In the genomic region with DNA sequence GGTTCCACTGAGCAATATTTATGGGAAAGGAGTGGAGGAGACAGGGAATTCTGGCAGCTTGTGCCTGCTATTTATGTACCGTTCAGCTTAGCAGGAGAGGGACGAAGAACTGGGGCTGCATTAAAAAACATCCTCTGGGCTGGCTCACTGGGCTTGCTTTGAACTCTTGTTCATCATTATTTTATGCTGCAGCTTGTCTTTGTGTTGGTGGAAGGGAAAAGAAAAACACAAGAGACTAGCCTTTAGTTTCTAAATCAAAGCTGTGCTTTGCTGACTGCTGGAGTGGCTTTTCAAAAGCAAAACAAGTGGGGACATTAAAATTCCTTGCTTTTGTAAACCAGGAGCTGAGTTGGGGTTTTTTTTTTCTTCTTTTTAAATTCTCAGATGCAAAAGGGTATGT, we compare ENCODE assay signal across 11 cellular contexts. TPM values are rescaled to one million over a fixed set of nuclear protein-coding genes. Genes with fewer than 3 reads are reported as not detected.
DNase-seq lines count a peak whose midpoint lies in the region; ATAC-seq and TF ChIP-seq lines count a peak whose summit lies in the region.
"Had no signal": no experiment of that assay in that cellular context is flagged by ENCODE, and none has a peak within 500 bp of the region (broad histone marks: within the 10 kb centered on the region; RNA-seq: fewer than 3 reads in every experiment).

No MANE protein-coding gene starts in this region.

- no peak overlapping the region for H4K5ac ChIP-seq in mesendoderm (ENCODE audit: low read length)

- H3K23ac ChIP-seq in mesendoderm (ENCODE audit: low read length), result no peak overlapping the region

- H3K79me1 ChIP-seq in mesendoderm (ENCODE audit: low read length), result no peaks in the 10 kb centered on the region

- H3K9me3 Mint-ChIP-seq in activated CD4-positive, alpha-beta memory T cell treated with anti-CD3 and anti-CD28 coated beads for 36 hours, result no peaks in the 10 kb centered on the region
- no peaks in the 10 kb centered on the region for H3K9me3 Mint-ChIP-seq in stimulated activated naive CD8-positive, alpha-beta T cell treated with anti-CD3 and anti-CD28 coated beads, Interleukin-15, amount 100 ng/mL, for 72 hours

- H3K79me2 ChIP-seq in mesendoderm (ENCODE audit: control insufficient read depth, insufficient read depth, low read length), result peaks cover 2% of the 10 kb centered on the region

- TF ChIP-seq POLR2A in stomach (IDR thresholded peaks at IDR 0.05), result no peak

- intact Hi-C loops in stomach (cut with DNase I; ENCODE audit: low total_unique reads), result no loop called here
- intact Hi-C loops in activated CD4-positive, alpha-beta memory T cell treated with anti-CD3 and anti-CD28 coated beads for 36 hours (cut with micrococcal nuclease), result no loop called here

- TF ChIP-seq CTCF in stomach (IDR thresholded peaks at IDR 0.05), result no peak

- H3K9ac ChIP-seq in HUES48 (ENCODE audit: low read depth, low read length), result no peak overlapping the region
- peak overlapping the region; percentile 93 for H3K9ac ChIP-seq in adipocyte (ENCODE audit: low read length)
- no peak overlapping the region for H3K9ac ChIP-seq in mesendoderm (ENCODE audit: low read length)
- H3K9ac ChIP-seq: BLaER1 treated with 17β-estradiol and CSF1 and Interleukin-3, amounts not matched to agents 10 nM and 100 nM had no signal

- no peak overlapping the region for H3K4me2 ChIP-seq in mesendoderm (ENCODE audit: low read length)

- peaks cover 25% of the 10 kb centered on the region for H3K4me1 Mint-ChIP-seq in activated CD4-positive, alpha-beta memory T cell treated with anti-CD3 and anti-CD28 coated beads for 36 hours (ENCODE audit: low read depth)
- peaks cover 44% of the 10 kb centered on the region for H3K4me1 Mint-ChIP-seq in stimulated activated naive CD8-positive, alpha-beta T cell treated with anti-CD3 and anti-CD28 coated beads, Interleukin-15, amount 100 ng/mL, for 72 hours

- no peak overlapping the region for H4K8ac ChIP-seq in mesendoderm (ENCODE audit: low read depth, low read length)

- H3K36me3 Mint-ChIP-seq in activated CD4-positive, alpha-beta memory T cell treated with anti-CD3 and anti-CD28 coated beads for 36 hours, result no peaks in the 10 kb centered on the region
- H3K36me3 Mint-ChIP-seq: immature natural killer cell had no signal

- H3K56ac ChIP-seq in mesendoderm (ENCODE audit: low read length), result peak overlapping the region; percentile 9

- no peak overlapping the region for H3K4ac ChIP-seq in mesendoderm (ENCODE audit: low read depth, low read length)

- H3K18ac ChIP-seq in mesendoderm (ENCODE audit: low read length), result peak overlapping the region; percentile 80

- H3K4me3 Mint-ChIP-seq in activated CD4-positive, alpha-beta memory T cell treated with anti-CD3 and anti-CD28 coated beads for 36 hours, result no peak overlapping the region
- H3K4me3 Mint-ChIP-seq in stimulated activated naive CD8-positive, alpha-beta T cell treated with anti-CD3 and anti-CD28 coated beads, Interleukin-15, amount 100 ng/mL, for 72 hours, result no peak overlapping the region

- DNase-seq in adipocyte (ENCODE audit: low read depth), result no peak
- DNase-seq in mesendoderm, result no peak
- no peak for DNase-seq in stomach
- no peak for DNase-seq in activated CD4-positive, alpha-beta memory T cell treated with anti-CD3 and anti-CD28 coated beads for 36 hours
- no peak for DNase-seq in stimulated activated naive CD8-positive, alpha-beta T cell treated with anti-CD3 and anti-CD28 coated beads, Interleukin-15, amount 100 ng/mL, for 72 hours
- DNase-seq: effector CD4-positive, alpha-beta T cell had no signal

- POLR2A ChIA-PET in activated CD4-positive, alpha-beta memory T cell treated with anti-CD3 and anti-CD28 coated beads for 36 hours (lab: Charles Lee), result no interaction called here

- H3K4me3 ChIP-seq in HUES48 (ENCODE audit: low read depth, low read length) (peak overlapping the region; percentile 78), adipocyte (ENCODE audit: low read length) (no peak overlapping the region), mesendoderm (ENCODE audit: low read length) (no peak overlapping the region), stomach (peak overlapping the region in 1 of 4 donors; percentile 68)

- peaks cover 30% of the 10 kb centered on the region for H3K27me3 Mint-ChIP-seq in activated CD4-positive, alpha-beta memory T cell treated with anti-CD3 and anti-CD28 coated beads for 36 hours
- peaks cover 47% of the 10 kb centered on the region for H3K27me3 Mint-ChIP-seq in stimulated activated naive CD8-positive, alpha-beta T cell treated with anti-CD3 and anti-CD28 coated beads, Interleukin-15, amount 100 ng/mL, for 72 hours

- no peak overlapping the region for H2AK5ac ChIP-seq in mesendoderm (ENCODE audit: low read length)

- WGBS in mesendoderm (ENCODE audit: extremely low coverage, insufficient coverage, low lambda C conversion rate), result no CpG with 5 or more reads among the region's 2 CpGs
- 11 to 40% (median 19%) methylated on average over 2 of the region's 2 CpGs for WGBS in stomach, 5 donors

- H3K9me3 ChIP-seq in HUES48 (ENCODE audit: control insufficient read depth, insufficient read depth, low read length) (no peaks in the 10 kb centered on the region), adipocyte (ENCODE audit: control insufficient read depth, low read length) (no peaks in the 10 kb centered on the region), stomach (no peaks in the 10 kb centered on the region)
- H3K9me3 ChIP-seq: SJCRH30 had no signal

- peaks cover 30% of the 10 kb centered on the region for H3K27me3 ChIP-seq in HUES48 (ENCODE audit: control insufficient read depth, insufficient read depth, low read length)
- H3K27me3 ChIP-seq in adipocyte (replicated peaks; ENCODE audit: control insufficient read depth, insufficient read depth, low read length), result no peaks in the 10 kb centered on the region
- no peaks in the 10 kb centered on the region for H3K27me3 ChIP-seq in mesendoderm (ENCODE audit: insufficient read depth, low read length, poor library complexity)
- peaks cover 0 to 33% (median 8%) of the 10 kb centered on the region in 3 donors for H3K27me3 ChIP-seq in stomach
- H3K27me3 ChIP-seq: SJCRH30 had no signal

- CTCF ChIA-PET in activated CD4-positive, alpha-beta memory T cell treated with anti-CD3 and anti-CD28 coated beads for 36 hours (lab: Charles Lee), result interaction anchor here (1.0 to 6.2 kb wide), 13 partner anchors 10 to 1537 kb away, joined by 3 to 88 read pairs (median 5); no protein-coding TSS in a partner anchor

- ATAC-seq in GM18858 (IDR thresholded peaks at IDR 0.05; ENCODE audit: unreplicated experiment), result no peak
- ATAC-seq in stimulated activated naive CD8-positive, alpha-beta T cell treated with anti-CD3 and anti-CD28 coated beads, Interleukin-15, amount 100 ng/mL, for 72 hours, result no peak

- no peak overlapping the region for H3K27ac Mint-ChIP-seq in activated CD4-positive, alpha-beta memory T cell treated with anti-CD3 and anti-CD28 coated beads for 36 hours
- no peak overlapping the region for H3K27ac Mint-ChIP-seq in stimulated activated naive CD8-positive, alpha-beta T cell treated with anti-CD3 and anti-CD28 coated beads, Interleukin-15, amount 100 ng/mL, for 72 hours
- H3K27ac Mint-ChIP-seq: immature natural killer cell had no signal

- H3K27ac ChIP-seq in HUES48 (ENCODE audit: low read depth, low read length) (peak overlapping the region; percentile 70), mesendoderm (ENCODE audit: low read depth, low read length) (peak overlapping the region; percentile 9), stomach (peak overlapping the region in 3 of 5 donors; percentile 84 to 97 (median 95))
- H3K27ac ChIP-seq: BLaER1 treated with 17β-estradiol and CSF1 and Interleukin-3, amounts not matched to agents 10 nM and 100 nM had no signal

- H2BK120ac ChIP-seq in mesendoderm (ENCODE audit: low read depth, low read length), result peak overlapping the region; percentile 97

- no peak overlapping the region for H2BK5ac ChIP-seq in mesendoderm (ENCODE audit: low read length)

- H3K4me1 ChIP-seq in HUES48 (ENCODE audit: control insufficient read depth, insufficient read depth, low read length), result peaks cover 38% of the 10 kb centered on the region
- H3K4me1 ChIP-seq in adipocyte (ENCODE audit: control insufficient read depth, insufficient read depth, low read length), result peaks cover 11% of the 10 kb centered on the region
- peaks cover 3% of the 10 kb centered on the region for H3K4me1 ChIP-seq in mesendoderm (ENCODE audit: control insufficient read depth, low read depth, low read length)
- peaks cover 5 to 52% (median 28%) of the 10 kb centered on the region in 4 donors for H3K4me1 ChIP-seq in stomach

- H3K36me3 ChIP-seq in HUES48 (ENCODE audit: control insufficient read depth, insufficient read depth, low read length), result no peaks in the 10 kb centered on the region
- no peaks in the 10 kb centered on the region for H3K36me3 ChIP-seq in adipocyte (ENCODE audit: control insufficient read depth, insufficient read depth, low read length, severe bottlenecking)
- H3K36me3 ChIP-seq in mesendoderm (ENCODE audit: control insufficient read depth, insufficient read depth, low read length), result no peaks in the 10 kb centered on the region
- no peaks in the 10 kb centered on the region for H3K36me3 ChIP-seq in stomach
- H3K36me3 ChIP-seq: BLaER1 treated with 17β-estradiol and CSF1 and Interleukin-3, amounts not matched to agents 10 nM and 100 nM; SJCRH30 had no signal

- no peak for TF ChIP-seq EP300 in stomach (IDR thresholded peaks at IDR 0.05)

- peak overlapping the region; percentile 2 for H2BK15ac ChIP-seq in mesendoderm (replicated peaks; ENCODE audit: low read depth)

RNA-seq across cellular contexts. Expression of a gene that starts 5.9 kb away (rescaled TPM):
- polyA plus RNA-seq in mesendoderm (2013, experiment 1 of 2), result 27.9 TPM
- polyA plus RNA-seq in mesendoderm (2013, experiment 2 of 2), result 28.8 TPM
- total RNA-seq in stomach, result 100 to 1,000 TPM in 1 of 5 donors, 10 to 100 TPM in 4; 48.3 to 215 (median 79.9) TPM
- 10 to 100 TPM in 2 of 3 donors, 1 to 10 TPM in 1; 8.4 to 14.2 (median 13.7) TPM for polyA plus RNA-seq in stomach
- 1 to 10 TPM; 3.3 to 3.8 TPM for total RNA-seq in activated CD4-positive, alpha-beta memory T cell treated with anti-CD3 and anti-CD28 coated beads for 36 hours

Comparison
In these comparisons a context has a peak if more than half of its experiments do, and no peak if none do; other contexts are left out.
1. H3K27ac ChIP-seq: peak in every context shown above with its lines; median percentile 95 in stomach; 70 in HUES48; 9 in mesendoderm.
2. RNA of a gene that starts 5.9 kb away (total RNA-seq): 48.3 to 215 TPM in stomach; 3.3 to 3.8 TPM in activated CD4-positive, alpha-beta memory T cell treated with anti-CD3 and anti-CD28 coated beads for 36 hours; every median in the first group is over 10 times any median in the second.